17 cellular contexts compared by ENCODE assay signal in genomic region chr1:229756666-229757065, GRCh38.
A peak's percentile ranks its signal among the peaks of the same experiment; 100 is the strongest.
DNase-seq lines count a peak whose midpoint lies in the region; ATAC-seq and TF ChIP-seq lines count a peak whose summit lies in the region.
"Had no signal": no experiment of that assay in that cellular context is flagged by ENCODE, and none has a peak within 500 bp of the region (broad histone marks: within the 10 kb centered on the region; RNA-seq: fewer than 3 reads in every experiment).

No MANE protein-coding gene starts in this region.

- H3K4me1 ChIP-seq in A673 (ENCODE audit: insufficient read depth, low read length, poor library complexity, severe bottlenecking) (no peaks in the 10 kb centered on the region), HEK293 (ENCODE audit: control insufficient read depth, insufficient read depth, low read length) (no peaks in the 10 kb centered on the region), adipocyte (ENCODE audit: control insufficient read depth, insufficient read depth, low read length) (no peaks in the 10 kb centered on the region), foreskin keratinocyte (no peaks in the 10 kb centered on the region), Peyer's patch (no peaks in the 10 kb centered on the region)
- H3K4me1 ChIP-seq: A549, lower lobe of right lung had no signal

- DNase-seq in A673 (ENCODE audit: low spot score) (peak; percentile 11), adipocyte (ENCODE audit: low read depth) (peak; percentile 36), foreskin keratinocyte (peak; percentile 36 to 63), left ventricle myocardium superior (no peak), Peyer's patch (no peak), OCI-M2 (lab: John Stamatoyannopoulos, UW; ENCODE audit: unreplicated experiment) (no peak), T-helper 1 cell (no peak)
- DNase-seq: DMS79 treated with DMSO at 0.1 percent for 48 hours, H9, lower lobe of right lung, NCI-H1436, NCI-H526 treated with DMSO at 0.1 percent for 48 hours, occipital lobe, SHP77 had no signal

- H3K36me3 ChIP-seq in A673 (ENCODE audit: insufficient read depth, low read length, poor library complexity, severe bottlenecking): no peaks in the 10 kb centered on the region
- H3K36me3 ChIP-seq in HEK293 (ENCODE audit: control insufficient read depth in 2 of 2, insufficient read depth in 1 of 2, low read length in 2 of 2): no peaks in the 10 kb centered on the region
- H3K36me3 ChIP-seq in adipocyte (ENCODE audit: control insufficient read depth, insufficient read depth, low read length, severe bottlenecking): no peaks in the 10 kb centered on the region
- H3K36me3 ChIP-seq in Peyer's patch: no peaks in the 10 kb centered on the region
- H3K36me3 ChIP-seq: lower lobe of right lung had no signal

- H3K4me3 ChIP-seq in A673 (ENCODE audit: low read depth, low read length, poor library complexity, severe bottlenecking) (no peak overlapping the region), HEK293 (ENCODE audit: low read depth, low read length) (no peak overlapping the region), adipocyte (ENCODE audit: low read length) (no peak overlapping the region), Peyer's patch (no peak overlapping the region)
- H3K4me3 ChIP-seq: A549, lower lobe of right lung had no signal

- no TSS peak for BruUV-seq in A673 (replicated peaks; lab: Mats Ljungman, UMichigan)

- POLR2A ChIA-PET in A673 (lab: Charles Lee; ENCODE audit: low non-redundant PET): no interaction called here
- POLR2A ChIA-PET in HEK293 (lab: Yijun Ruan, JAX): no interaction called here

- H3K27ac ChIP-seq in A673 (ENCODE audit: low read depth, low read length, poor library complexity, severe bottlenecking) (no peak overlapping the region), HEK293 (ENCODE audit: extremely low read depth, low read depth, low read length) (no peak overlapping the region), foreskin keratinocyte (no peak overlapping the region), Peyer's patch (no peak overlapping the region)
- H3K27ac ChIP-seq: A549, lower lobe of right lung had no signal

- ATAC-seq in foreskin keratinocyte (peak; percentile 77), left ventricle myocardium superior (no peak)
- ATAC-seq: A549, HepG2, lower lobe of right lung had no signal

- CTCF ChIA-PET in A673 (lab: Charles Lee) (no interaction called here), HEK293 (lab: Yijun Ruan, JAX) (interaction anchor here (0.8 to 1.1 kb wide), 2 partner anchors 95 to 96 kb away, joined by 3 to 6 read pairs; no protein-coding TSS in a partner anchor)

- no peak overlapping the region for H3K9ac ChIP-seq in adipocyte (ENCODE audit: low read length)

- H3K9me3 ChIP-seq in A673 (ENCODE audit: low read depth, low read length, poor library complexity, severe bottlenecking): no peaks in the 10 kb centered on the region
- H3K9me3 ChIP-seq in HEK293 (ENCODE audit: control insufficient read depth, insufficient read depth, low read depth, low read length): no peaks in the 10 kb centered on the region
- H3K9me3 ChIP-seq in adipocyte (ENCODE audit: control insufficient read depth, low read length): peaks cover 11% of the 10 kb centered on the region
- H3K9me3 ChIP-seq in Peyer's patch: peaks cover 0 to 8% (median 0%) of the 10 kb centered on the region in 4 donors

- no peaks in the 10 kb centered on the region for H3K27me3 ChIP-seq in A673 (replicated peaks; ENCODE audit: insufficient read depth, low read depth, low read length, poor library complexity)
- H3K27me3 ChIP-seq in adipocyte (replicated peaks; ENCODE audit: control insufficient read depth, insufficient read depth, low read length): no peaks in the 10 kb centered on the region
- H3K27me3 ChIP-seq in foreskin keratinocyte: no peaks in the 10 kb centered on the region
- H3K27me3 ChIP-seq in Peyer's patch: no peaks in the 10 kb centered on the region

- intact Hi-C loops in A673 (cut with micrococcal nuclease; ENCODE audit: unreplicated experiment): no loop called here
- intact Hi-C loops in left ventricle myocardium superior (cut with micrococcal nuclease): no loop called here

- TF ChIP-seq CTCF in A673 (conservative IDR thresholded peaks at IDR 0.05; ENCODE audit: low read depth, low read length) (no peak), HEK293 (tag by site-specific recombination; IDR thresholded peaks at IDR 0.05) (no peak), foreskin keratinocyte (conservative IDR thresholded peaks at IDR 0.05) (no peak), Peyer's patch (IDR thresholded peaks at IDR 0.05) (no peak)

- TF ChIP-seq POLR2A in Peyer's patch (IDR thresholded peaks at IDR 0.05): no peak

TF ChIP-seq in HEK293, 187 proteins besides CTCF, POLR2A, EP300 and RAD21:
- TF ChIP-seq PATZ1 (tag by site-specific recombination; IDR thresholded peaks at IDR 0.05): no peak
- TF ChIP-seq ZNF600 (tag by site-specific recombination; IDR thresholded peaks at IDR 0.05): peak; percentile 28; the same call in 1 of the 2 replicates

Comparison
In these comparisons a context has a peak if more than half of its experiments do, and no peak if none do; other contexts are left out.
1. DNase-seq: peak in A673 (single experiment), adipocyte (single experiment) and foreskin keratinocyte (2 of 2); none in left ventricle myocardium superior (single experiment), Peyer's patch (0 of 3), OCI-M2 (single experiment) and T-helper 1 cell (0 of 5).